ENCODE assay signal across 1 cellular context in genomic region chr6:27568226-27568889, GRCh38.
TF ChIP-seq lines count a peak whose summit lies in the region.

No MANE protein-coding gene starts in this region.

TF ChIP-seq in K562, 482 proteins besides CTCF, POLR2A, EP300 and RAD21 (continued from another document):
- TF ChIP-seq HMBOX1 (IDR thresholded peaks at IDR 0.05): peak; percentile 49; the same call in 1 of the 2 replicates
- TF ChIP-seq ZFP30 (CRISPR knock-in tag; IDR thresholded peaks at IDR 0.05; ENCODE audit: borderline replicate concordance): no peak
- peak; percentile 34; the same call in 1 of the 2 replicates for TF ChIP-seq NFE2 (IDR thresholded peaks at IDR 0.05; ENCODE audit: low read depth)
- TF ChIP-seq SMARCA4 (IDR thresholded peaks at IDR 0.05): peak; percentile 49
- TF ChIP-seq MYC (IDR thresholded peaks at IDR 0.05; ENCODE audit: low read depth, low read length): peak; percentile 42; the same call in 1 of the 2 replicates
- TF ChIP-seq MYC (CRISPR knock-in tag; IDR thresholded peaks at IDR 0.05; ENCODE audit: borderline replicate concordance, low read depth): no peak
- TF ChIP-seq MEIS2 (IDR thresholded peaks at IDR 0.05; ENCODE audit: partially characterized antibody): peak; percentile 93
- peak; percentile 25; the same call in 1 of the 2 replicates for TF ChIP-seq CBFA2T2 (conservative IDR thresholded peaks at IDR 0.05)
- TF ChIP-seq BHLHE40 (IDR thresholded peaks at IDR 0.05; ENCODE audit: low read length): 0 out of 2 replicates have a peak, but pooled peaks have one; percentile 10
- TF ChIP-seq C11orf30 (IDR thresholded peaks at IDR 0.05; ENCODE audit: low read depth): peak; percentile 27; the same call in 1 of the 2 replicates
- TF ChIP-seq PHF8 (IDR thresholded peaks at IDR 0.05; ENCODE audit: borderline replicate concordance, low read length): no peak
